25 cellular contexts compared by ENCODE assay signal in the genomic region with DNA sequence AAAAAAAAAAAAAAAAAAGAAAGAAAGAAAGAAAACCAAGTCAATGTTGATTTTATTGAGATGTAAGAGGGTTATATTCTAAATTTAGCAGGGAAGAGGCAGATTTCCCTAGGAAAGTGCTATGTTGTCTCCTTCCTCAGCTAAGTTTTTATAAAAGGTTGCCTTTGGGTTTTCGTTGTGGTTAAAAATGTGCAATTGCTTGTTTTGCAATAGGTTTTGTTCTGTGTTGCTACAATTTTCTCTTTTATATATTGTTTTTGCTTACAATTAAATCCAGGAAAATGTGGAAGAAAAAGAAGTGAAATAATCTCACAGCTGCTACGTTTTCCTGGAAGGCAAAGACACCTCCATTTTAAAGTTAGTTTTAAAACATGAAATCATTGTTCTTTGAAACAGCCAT.
"Had no signal": no experiment of that assay in that cellular context is flagged by ENCODE, and none has a peak within 500 bp of the region (broad histone marks: within the 10 kb centered on the region; RNA-seq: fewer than 3 reads in every experiment).

No MANE protein-coding gene starts in this region.

- H3K4me3 Mint-ChIP-seq: activated CD4-positive, alpha-beta memory T cell treated with anti-CD3 and anti-CD28 coated beads, Interleukin-2, amount 10 ng/mL, durations not matched to agents 7 days and 5 days; activated CD4-positive, alpha-beta T cell treated with anti-CD3 and anti-CD28 coated beads for 36 hours; activated naive CD4-positive, alpha-beta T cell treated with anti-CD3 and anti-CD28 coated beads, Interleukin-2, amount 10 ng/mL, durations not matched to agents 7 days and 5 days; activated naive CD8-positive, alpha-beta T cell treated with anti-CD3 and anti-CD28 coated beads for 36 hours; activated T-helper 17 cell treated with anti-CD3 and anti-CD28 coated beads, Interleukin-2, amount 50 U/mL, for 72 hours; T-cell had no signal

- H3K27me3 Mint-ChIP-seq: activated CD4-positive, alpha-beta memory T cell treated with anti-CD3 and anti-CD28 coated beads, Interleukin-2, amount 10 ng/mL, durations not matched to agents 7 days and 5 days; activated CD4-positive, alpha-beta T cell treated with anti-CD3 and anti-CD28 coated beads for 36 hours; activated naive CD4-positive, alpha-beta T cell treated with anti-CD3 and anti-CD28 coated beads, Interleukin-2, amount 10 ng/mL, durations not matched to agents 7 days and 5 days; activated naive CD8-positive, alpha-beta T cell treated with anti-CD3 and anti-CD28 coated beads for 36 hours; activated T-helper 17 cell treated with anti-CD3 and anti-CD28 coated beads, Interleukin-2, amount 50 U/mL, for 72 hours; T-cell had no signal

- H3K36me3 Mint-ChIP-seq: activated naive CD4-positive, alpha-beta T cell treated with anti-CD3 and anti-CD28 coated beads, Interleukin-2, amount 10 ng/mL, durations not matched to agents 7 days and 5 days; activated naive CD8-positive, alpha-beta T cell treated with anti-CD3 and anti-CD28 coated beads for 36 hours; T-cell had no signal

- H3K27ac Mint-ChIP-seq: activated CD4-positive, alpha-beta memory T cell treated with anti-CD3 and anti-CD28 coated beads, Interleukin-2, amount 10 ng/mL, durations not matched to agents 7 days and 5 days; activated CD4-positive, alpha-beta T cell treated with anti-CD3 and anti-CD28 coated beads for 36 hours; activated naive CD4-positive, alpha-beta T cell treated with anti-CD3 and anti-CD28 coated beads, Interleukin-2, amount 10 ng/mL, durations not matched to agents 7 days and 5 days; activated naive CD8-positive, alpha-beta T cell treated with anti-CD3 and anti-CD28 coated beads for 36 hours; activated T-helper 17 cell treated with anti-CD3 and anti-CD28 coated beads, Interleukin-2, amount 50 U/mL, for 72 hours; T-cell had no signal

- H3K9me3 Mint-ChIP-seq: activated CD4-positive, alpha-beta memory T cell treated with anti-CD3 and anti-CD28 coated beads, Interleukin-2, amount 10 ng/mL, durations not matched to agents 7 days and 5 days; activated naive CD8-positive, alpha-beta T cell treated with anti-CD3 and anti-CD28 coated beads for 36 hours; T-cell had no signal

- ATAC-seq: activated CD4-positive, alpha-beta T cell treated with anti-CD3 and anti-CD28 coated beads for 36 hours; activated T-helper 17 cell treated with anti-CD3 and anti-CD28 coated beads, Interleukin-2, amount 50 U/mL, for 72 hours; T-cell had no signal

- H3K4me1 Mint-ChIP-seq: activated naive CD4-positive, alpha-beta T cell treated with anti-CD3 and anti-CD28 coated beads, Interleukin-2, amount 10 ng/mL, durations not matched to agents 7 days and 5 days; activated naive CD8-positive, alpha-beta T cell treated with anti-CD3 and anti-CD28 coated beads for 36 hours; activated T-helper 17 cell treated with anti-CD3 and anti-CD28 coated beads, Interleukin-2, amount 50 U/mL, for 72 hours; T-cell had no signal

- DNase-seq: activated CD4-positive, alpha-beta memory T cell treated with anti-CD3 and anti-CD28 coated beads, Interleukin-2, amount 10 ng/mL, durations not matched to agents 7 days and 5 days; activated CD4-positive, alpha-beta T cell treated with anti-CD3 and anti-CD28 coated beads for 36 hours; activated CD4-positive, alpha-beta T cell treated with anti-CD3 and anti-CD28 coated beads, Interleukin-2, amount 50 U/mL, for 1 hour; activated gamma-delta T cell; activated naive CD4-positive, alpha-beta T cell treated with anti-CD3 and anti-CD28 coated beads, Interleukin-2, amount 10 ng/mL, durations not matched to agents 7 days and 5 days; activated naive CD8-positive, alpha-beta T cell treated with anti-CD3 and anti-CD28 coated beads for 36 hours; activated T-cell treated with anti-CD3 and anti-CD28 coated beads for 4 hours; activated T-cell treated with anti-CD3 and anti-CD28 coated beads, Interleukin-2, amount 50 U/mL, for 48 hours; adrenal gland; aorta; caudate nucleus; IMR-90; Kasumi-1; KBM-7; NCI-H1105; NCI-H1436 treated with DMSO at 0.1 percent for 48 hours; NCI-H187; NCI-H2081; NCI-H510A treated with DMSO at 0.1 percent for 48 hours; PC-9; SIG-M5; T-cell; T-helper 2 cell; WERI-Rb-1 had no signal
